ENCODE assay signal across 31 cellular contexts in the genomic region with DNA sequence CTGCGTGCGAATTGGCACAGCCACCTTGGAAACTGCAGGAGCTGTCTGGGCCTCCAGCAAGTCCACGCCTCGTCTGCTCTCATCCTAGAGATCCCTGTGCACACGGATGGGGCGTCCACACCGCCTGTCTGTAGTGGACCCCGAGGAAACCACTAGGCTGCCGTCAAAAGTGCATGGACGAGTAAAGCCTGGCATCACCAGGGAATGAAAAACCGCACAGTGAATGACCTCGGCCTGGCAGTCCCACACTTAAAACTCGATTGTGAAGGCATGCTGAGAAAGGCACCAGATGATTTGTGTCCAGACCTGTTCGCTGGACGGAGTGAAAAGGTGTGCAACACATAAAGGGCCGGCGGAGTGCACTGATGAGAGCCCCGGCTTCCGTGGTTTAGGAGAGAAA.
"Had no signal": no experiment of that assay in that cellular context is flagged by ENCODE, and none has a peak within 500 bp of the region (broad histone marks: within the 10 kb centered on the region; RNA-seq: fewer than 3 reads in every experiment).

No MANE protein-coding gene starts in this region.

- H3K27me3 Mint-ChIP-seq: activated CD4-positive, alpha-beta T cell treated with anti-CD3 and anti-CD28 coated beads, Interleukin-2, amount 10 ng/mL, durations not matched to agents 7 days and 5 days; activated naive CD8-positive, alpha-beta T cell treated with anti-CD3 and anti-CD28 coated beads for 36 hours; natural killer cell treated with Interleukin-12 subunit alpha and Interleukin-12 subunit beta and Interleukin-15 and Interleukin-18, amount 100 ng/mL, for 72 hours had no signal

- H3K9me3 Mint-ChIP-seq: activated CD4-positive, alpha-beta T cell treated with anti-CD3 and anti-CD28 coated beads, Interleukin-2, amount 10 ng/mL, durations not matched to agents 7 days and 5 days; activated CD8-positive, alpha-beta T cell treated with anti-CD3 and anti-CD28 coated beads for 36 hours; activated naive CD8-positive, alpha-beta T cell treated with anti-CD3 and anti-CD28 coated beads for 36 hours; activated T-cell treated with anti-CD3 and anti-CD28 coated beads, Interleukin-2, amount 50 U/mL, for 4 hours; activated T-helper 17 cell treated with anti-CD3 and anti-CD28 coated beads, Interleukin-2, amount 50 U/mL, for 72 hours; endodermal cell; immature natural killer cell; natural killer cell treated with Interleukin-12 subunit alpha and Interleukin-12 subunit beta and Interleukin-15 and Interleukin-18, amount 100 ng/mL, for 72 hours; T-helper 1 cell treated with Interleukin-12 subunit alpha and Interleukin-12 subunit beta and Interleukin-4 antibody, amounts not matched to agents 30 μg/mL and 1 μg/mL, for 36 hours had no signal

- H3K4me1 ChIP-seq: adrenal gland, ascending aorta, heart left ventricle, left ventricle myocardium inferior, sigmoid colon, transverse colon, uterus had no signal

- H3K9me3 ChIP-seq: adrenal gland, ascending aorta, heart left ventricle, left ventricle myocardium inferior, mucosa of descending colon, sigmoid colon, transverse colon, uterus had no signal

- DNase-seq: activated CD4-positive, alpha-beta T cell treated with anti-CD3 and anti-CD28 coated beads, Interleukin-2, amount 10 ng/mL, durations not matched to agents 7 days and 5 days; activated CD8-positive, alpha-beta T cell treated with anti-CD3 and anti-CD28 coated beads for 36 hours; activated naive CD4-positive, alpha-beta T cell treated with Interleukin-2 at 50 U/mL for 16 hours; activated naive CD8-positive, alpha-beta T cell treated with anti-CD3 and anti-CD28 coated beads for 36 hours; activated T-cell treated with anti-CD3 and anti-CD28 coated beads, Interleukin-2, amount 50 U/mL, for 4 hours; caudate nucleus; foreskin fibroblast; hypothalamus; immature natural killer cell; kidney glomerular epithelial cell; left ventricle myocardium inferior; small intestine; stimulated activated CD4-positive, alpha-beta T cell treated with anti-CD3 and anti-CD28 coated beads, Interleukin-1b, Interleukin-23, amount 100 ng/mL, for 48 hours; stimulated activated naive CD4-positive, alpha-beta T cell; SW 1271; T-helper 9 cell; uterus had no signal

- H3K27ac ChIP-seq: adrenal gland, ascending aorta, heart left ventricle, left ventricle myocardium inferior, sigmoid colon, transverse colon, uterus, VCaP had no signal

- ATAC-seq: activated CD4-positive, CD25-positive, alpha-beta regulatory T cell treated with anti-CD3 and anti-CD28 coated beads, Interleukin-2, amount 50 U/mL, for 24 hours; activated CD8-positive, alpha-beta T cell treated with anti-CD3 and anti-CD28 coated beads for 36 hours; activated T-cell treated with anti-CD3 and anti-CD28 coated beads, Interleukin-2, amount 50 U/mL, for 4 hours; activated T-helper 17 cell treated with anti-CD3 and anti-CD28 coated beads, Interleukin-2, amount 50 U/mL, for 72 hours; esophagus mucosa; heart left ventricle; mucosa of descending colon; natural killer cell treated with Interleukin-12 subunit alpha and Interleukin-12 subunit beta and Interleukin-15 and Interleukin-18, amount 100 ng/mL, for 72 hours had no signal

- H3K36me3 Mint-ChIP-seq: activated naive CD8-positive, alpha-beta T cell treated with anti-CD3 and anti-CD28 coated beads for 36 hours; brain; immature natural killer cell; natural killer cell treated with Interleukin-12 subunit alpha and Interleukin-12 subunit beta and Interleukin-15 and Interleukin-18, amount 100 ng/mL, for 72 hours had no signal

- H3K4me3 Mint-ChIP-seq: activated CD4-positive, alpha-beta T cell treated with anti-CD3 and anti-CD28 coated beads, Interleukin-2, amount 10 ng/mL, durations not matched to agents 7 days and 5 days; activated CD8-positive, alpha-beta T cell treated with anti-CD3 and anti-CD28 coated beads for 36 hours; activated naive CD8-positive, alpha-beta T cell treated with anti-CD3 and anti-CD28 coated beads for 36 hours; activated T-cell treated with anti-CD3 and anti-CD28 coated beads, Interleukin-2, amount 50 U/mL, for 4 hours; activated T-helper 17 cell treated with anti-CD3 and anti-CD28 coated beads, Interleukin-2, amount 50 U/mL, for 72 hours; brain; endodermal cell; immature natural killer cell; natural killer cell treated with Interleukin-12 subunit alpha and Interleukin-12 subunit beta and Interleukin-15 and Interleukin-18, amount 100 ng/mL, for 72 hours; T-helper 1 cell treated with Interleukin-12 subunit alpha and Interleukin-12 subunit beta and Interleukin-4 antibody, amounts not matched to agents 30 μg/mL and 1 μg/mL, for 36 hours had no signal

- H3K4me1 Mint-ChIP-seq: activated CD4-positive, alpha-beta T cell treated with anti-CD3 and anti-CD28 coated beads, Interleukin-2, amount 10 ng/mL, durations not matched to agents 7 days and 5 days; activated naive CD8-positive, alpha-beta T cell treated with anti-CD3 and anti-CD28 coated beads for 36 hours; activated T-helper 17 cell treated with anti-CD3 and anti-CD28 coated beads, Interleukin-2, amount 50 U/mL, for 72 hours; brain; endodermal cell; immature natural killer cell had no signal

- H3K27me3 ChIP-seq: adrenal gland, ascending aorta, transverse colon, uterus had no signal

- H3K36me3 ChIP-seq: adrenal gland, ascending aorta, heart left ventricle, left ventricle myocardium inferior, sigmoid colon, transverse colon, uterus had no signal

- H3K4me3 ChIP-seq: adrenal gland, ascending aorta, heart left ventricle, left ventricle myocardium inferior, mucosa of descending colon, sigmoid colon, transverse colon, uterus had no signal

- H3K27ac Mint-ChIP-seq: activated CD4-positive, alpha-beta T cell treated with anti-CD3 and anti-CD28 coated beads, Interleukin-2, amount 10 ng/mL, durations not matched to agents 7 days and 5 days; activated CD8-positive, alpha-beta T cell treated with anti-CD3 and anti-CD28 coated beads for 36 hours; activated naive CD8-positive, alpha-beta T cell treated with anti-CD3 and anti-CD28 coated beads for 36 hours; activated T-helper 17 cell treated with anti-CD3 and anti-CD28 coated beads, Interleukin-2, amount 50 U/mL, for 72 hours; brain; endodermal cell; immature natural killer cell; natural killer cell treated with Interleukin-12 subunit alpha and Interleukin-12 subunit beta and Interleukin-15 and Interleukin-18, amount 100 ng/mL, for 72 hours; T-helper 1 cell treated with Interleukin-12 subunit alpha and Interleukin-12 subunit beta and Interleukin-4 antibody, amounts not matched to agents 30 μg/mL and 1 μg/mL, for 36 hours had no signal
